29 cellular contexts compared by ENCODE assay signal in genomic region chr4:5651089-5651488, GRCh38.
"Had no signal": no experiment of that assay in that cellular context is flagged by ENCODE, and none has a peak within 500 bp of the region (broad histone marks: within the 10 kb centered on the region; RNA-seq: fewer than 3 reads in every experiment).

No MANE protein-coding gene starts in this region.

- H3K4me3 ChIP-seq: colonic mucosa, coronary artery, dorsolateral prefrontal cortex, esophagus muscularis mucosa, esophagus squamous epithelium, gastrocnemius medialis, gastroesophageal sphincter, heart left ventricle, heart right ventricle, hepatocyte had no signal

- DNase-seq: colonic mucosa; cortex of kidney; dermis blood vessel endothelial cell; dorsolateral prefrontal cortex; effector CD4-positive, alpha-beta T cell; effector CD8-positive, alpha-beta T cell; effector memory CD4-positive, alpha-beta T cell; endodermal cell; erythroblast; esophagus squamous epithelium; foreskin fibroblast; foreskin keratinocyte; foreskin melanocyte; gastrocnemius medialis; glutamatergic neuron; head of caudate nucleus; heart left ventricle; heart right ventricle had no signal

- H3K27me3 ChIP-seq: colonic mucosa, esophagus muscularis mucosa, esophagus squamous epithelium, foreskin keratinocyte, gastrocnemius medialis, gastroesophageal sphincter, heart left ventricle, heart right ventricle, hepatocyte had no signal

- H3K36me3 ChIP-seq: colonic mucosa, gastrocnemius medialis had no signal

- H3K27ac Mint-ChIP-seq: dendritic cell treated with granulocyte-macrophage colony-stimulating factor and Interleukin-4, amounts not matched to agents 40 ng/mL and 50 ng/mL, for 4 days; endodermal cell had no signal

- H3K4me3 Mint-ChIP-seq: dendritic cell treated with granulocyte-macrophage colony-stimulating factor and Interleukin-4, amounts not matched to agents 40 ng/mL and 50 ng/mL, for 4 days; endodermal cell had no signal

- ATAC-seq: esophagus mucosa, foreskin keratinocyte, gastrocnemius medialis, gastroesophageal sphincter, heart left ventricle, heart right ventricle had no signal

- H3K9me3 ChIP-seq: colonic mucosa, esophagus muscularis mucosa, esophagus squamous epithelium, gastrocnemius medialis, gastroesophageal sphincter, heart left ventricle, heart right ventricle had no signal

- H2AFZ ChIP-seq: hepatocyte had no signal

- H3K4me2 ChIP-seq: hepatocyte had no signal

- H3K4me1 Mint-ChIP-seq: endodermal cell had no signal

- H3K4me1 ChIP-seq: colonic mucosa, esophagus muscularis mucosa, esophagus squamous epithelium, foreskin keratinocyte, gastrocnemius medialis, gastroesophageal sphincter, heart left ventricle, heart right ventricle had no signal

- H3K27ac ChIP-seq: colonic mucosa, coronary artery, dorsolateral prefrontal cortex, epithelial cell of prostate, esophagus muscularis mucosa, esophagus squamous epithelium, foreskin keratinocyte, gastrocnemius medialis, gastroesophageal sphincter, heart left ventricle, heart right ventricle, hepatocyte had no signal

- FAIRE-seq: colon, endometrium, endothelial cell of umbilical vein, frontal cortex had no signal

- H3K79me2 ChIP-seq: hepatocyte had no signal

- H3K9me3 Mint-ChIP-seq: dendritic cell treated with granulocyte-macrophage colony-stimulating factor and Interleukin-4, amounts not matched to agents 40 ng/mL and 50 ng/mL, for 4 days; endodermal cell had no signal
